9 cellular contexts compared by ENCODE assay signal in the genomic region with DNA sequence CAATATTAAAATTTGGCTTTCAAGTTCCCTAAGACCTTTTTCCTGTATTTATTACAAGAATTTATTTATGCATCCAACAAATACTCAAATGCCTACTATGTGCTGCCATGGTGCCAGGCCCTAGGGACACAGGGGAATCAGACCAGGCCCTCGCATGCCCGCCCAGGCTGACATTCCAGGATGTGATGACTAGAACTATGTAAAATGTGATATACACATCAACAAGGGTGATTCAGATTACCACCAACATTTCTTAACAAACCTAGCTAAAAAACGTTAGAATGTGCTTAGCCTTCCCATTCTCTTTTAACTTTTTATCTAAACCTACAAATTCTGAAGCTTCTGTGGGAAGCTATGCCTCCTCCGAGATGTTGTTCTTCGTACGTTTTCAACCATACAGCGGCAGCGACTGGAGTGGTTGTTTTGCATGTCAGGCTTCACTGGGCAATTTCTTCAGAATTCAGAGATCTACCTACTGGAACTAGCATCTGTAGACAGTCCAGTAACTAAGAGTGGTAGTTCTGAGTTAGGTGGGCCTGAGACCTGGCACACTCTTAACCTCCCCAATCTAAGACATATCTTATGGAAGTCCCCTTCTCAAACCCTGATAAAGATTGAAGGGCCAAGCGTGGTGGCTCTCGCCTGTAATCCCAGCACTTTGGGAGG. TPM values are rescaled to one million over a fixed set of nuclear protein-coding genes. Genes with fewer than 3 reads are reported as not detected.
DNase-seq lines count a peak whose midpoint lies in the region; ATAC-seq lines count a peak whose summit lies in the region.
"Had no signal": no experiment of that assay in that cellular context is flagged by ENCODE, and none has a peak within 500 bp of the region (broad histone marks: within the 10 kb centered on the region; RNA-seq: fewer than 3 reads in every experiment).

No MANE protein-coding gene starts in this region.

- no peak overlapping the region for H3K27ac Mint-ChIP-seq in activated CD4-positive, alpha-beta T cell treated with anti-CD3 and anti-CD28 coated beads, Interleukin-2, amount 10 ng/mL, durations not matched to agents 7 days and 5 days
- no peak overlapping the region for H3K27ac Mint-ChIP-seq in activated T-helper 1 cell treated with anti-CD3 and anti-CD28 coated beads, Interleukin-12 subunit alpha, Interleukin-12 subunit beta, Interleukin-2, Interleukin-4 antibody, amounts not matched to agents 30 ng/mL and 10 ng/mL and 1 ng/mL, durations not matched to agents 14 hours and 24 hours and 36 hours

- peaks cover 14% of the 10 kb centered on the region for H3K4me1 Mint-ChIP-seq in activated CD4-positive, alpha-beta T cell treated with anti-CD3 and anti-CD28 coated beads, Interleukin-2, amount 10 ng/mL, durations not matched to agents 7 days and 5 days
- peaks cover 54% of the 10 kb centered on the region for H3K4me1 Mint-ChIP-seq in activated T-helper 1 cell treated with anti-CD3 and anti-CD28 coated beads, Interleukin-12 subunit alpha, Interleukin-12 subunit beta, Interleukin-2, Interleukin-4 antibody, amounts not matched to agents 30 ng/mL and 10 ng/mL and 1 ng/mL, durations not matched to agents 14 hours and 24 hours and 36 hours (ENCODE audit: low read depth)

- H3K36me3 ChIP-seq in SJSA1 (no peaks in the 10 kb centered on the region; the same call in 1 of the 2 replicates), iPS-20b (ENCODE audit: insufficient read depth, low read depth, low read length) (peaks cover under 1% of the 10 kb centered on the region; the same call in 1 of the 2 replicates)
- H3K36me3 ChIP-seq: thoracic aorta had no signal

- H3K36me3 Mint-ChIP-seq in activated CD4-positive, alpha-beta T cell treated with anti-CD3 and anti-CD28 coated beads, Interleukin-2, amount 10 ng/mL, durations not matched to agents 7 days and 5 days (ENCODE audit: low read depth): no peaks in the 10 kb centered on the region
- peaks cover 3% of the 10 kb centered on the region for H3K36me3 Mint-ChIP-seq in activated T-helper 1 cell treated with anti-CD3 and anti-CD28 coated beads, Interleukin-12 subunit alpha, Interleukin-12 subunit beta, Interleukin-2, Interleukin-4 antibody, amounts not matched to agents 30 ng/mL and 10 ng/mL and 1 ng/mL, durations not matched to agents 14 hours and 24 hours and 36 hours (ENCODE audit: low read depth)

- H3K4me3 Mint-ChIP-seq in activated CD4-positive, alpha-beta T cell treated with anti-CD3 and anti-CD28 coated beads, Interleukin-2, amount 10 ng/mL, durations not matched to agents 7 days and 5 days: no peak overlapping the region
- no peak overlapping the region for H3K4me3 Mint-ChIP-seq in activated T-helper 1 cell treated with anti-CD3 and anti-CD28 coated beads, Interleukin-12 subunit alpha, Interleukin-12 subunit beta, Interleukin-2, Interleukin-4 antibody, amounts not matched to agents 30 ng/mL and 10 ng/mL and 1 ng/mL, durations not matched to agents 14 hours and 24 hours and 36 hours

- H3K9ac ChIP-seq in iPS-20b (ENCODE audit: low read depth, low read length): peak overlapping the region; percentile 75; the same call in 1 of the 2 replicates

- ATAC-seq in HG02610 (IDR thresholded peaks at IDR 0.05; ENCODE audit: unreplicated experiment): peak; percentile 51

- intact Hi-C loops in activated T-helper 1 cell treated with anti-CD3 and anti-CD28 coated beads, Interleukin-12 subunit alpha, Interleukin-12 subunit beta, Interleukin-2, Interleukin-4 antibody, amounts not matched to agents 30 ng/mL and 10 ng/mL and 1 ng/mL, durations not matched to agents 14 hours and 24 hours and 36 hours (cut with micrococcal nuclease): loop anchor here (2.0 kb wide), 1 partner anchor 15 kb away; no protein-coding TSS in a partner anchor

- CTCF ChIA-PET in activated CD4-positive, alpha-beta T cell treated with anti-CD3 and anti-CD28 coated beads, Interleukin-2, amount 10 ng/mL, durations not matched to agents 7 days and 5 days (lab: Charles Lee): no interaction called here

- H3K27me3 ChIP-seq in SJSA1 (replicated peaks) (no peaks in the 10 kb centered on the region), iPS-20b (ENCODE audit: insufficient read depth, low read length) (no peaks in the 10 kb centered on the region)

- H3K4me1 ChIP-seq in SJSA1 (replicated peaks): peaks cover 70% of the 10 kb centered on the region
- H3K4me1 ChIP-seq in iPS-20b (ENCODE audit: insufficient read depth, low read length): peaks cover 75% of the 10 kb centered on the region

- H3K27me3 Mint-ChIP-seq in activated CD4-positive, alpha-beta T cell treated with anti-CD3 and anti-CD28 coated beads, Interleukin-2, amount 10 ng/mL, durations not matched to agents 7 days and 5 days: no peaks in the 10 kb centered on the region
- H3K27me3 Mint-ChIP-seq in activated T-helper 1 cell treated with anti-CD3 and anti-CD28 coated beads, Interleukin-12 subunit alpha, Interleukin-12 subunit beta, Interleukin-2, Interleukin-4 antibody, amounts not matched to agents 30 ng/mL and 10 ng/mL and 1 ng/mL, durations not matched to agents 14 hours and 24 hours and 36 hours (ENCODE audit: insufficient read depth): no peaks in the 10 kb centered on the region

- DNase-seq in Daoy (ENCODE audit: low read depth) (peak; percentile 88), SJSA1 (ENCODE audit: low read depth in 1 of 2, low spot score in 2 of 2) (peak; percentile 90 to 96), middle frontal gyrus (ENCODE audit: extremely low spot score, low spot score) (no peak), NCI-H2107 treated with DMSO at 0.1 percent for 48 hours (lab: John Stamatoyannopoulos, UW; ENCODE audit: unreplicated experiment) (no peak)
- DNase-seq in activated CD4-positive, alpha-beta T cell treated with anti-CD3 and anti-CD28 coated beads, Interleukin-2, amount 10 ng/mL, durations not matched to agents 7 days and 5 days: no peak
- DNase-seq in activated T-helper 1 cell treated with anti-CD3 and anti-CD28 coated beads, Interleukin-12 subunit alpha, Interleukin-12 subunit beta, Interleukin-2, Interleukin-4 antibody, amounts not matched to agents 30 ng/mL and 10 ng/mL and 1 ng/mL, durations not matched to agents 14 hours and 24 hours and 36 hours (ENCODE audit: low spot score): no peak

- POLR2A ChIA-PET in activated CD4-positive, alpha-beta T cell treated with anti-CD3 and anti-CD28 coated beads, Interleukin-2, amount 10 ng/mL, durations not matched to agents 7 days and 5 days (lab: Charles Lee): no interaction called here

- no peaks in the 10 kb centered on the region for H3K9me3 Mint-ChIP-seq in activated CD4-positive, alpha-beta T cell treated with anti-CD3 and anti-CD28 coated beads, Interleukin-2, amount 10 ng/mL, durations not matched to agents 7 days and 5 days
- H3K9me3 Mint-ChIP-seq in activated T-helper 1 cell treated with anti-CD3 and anti-CD28 coated beads, Interleukin-12 subunit alpha, Interleukin-12 subunit beta, Interleukin-2, Interleukin-4 antibody, amounts not matched to agents 30 ng/mL and 10 ng/mL and 1 ng/mL, durations not matched to agents 14 hours and 24 hours and 36 hours: no peaks in the 10 kb centered on the region

- no peak overlapping the region for H3K4me3 ChIP-seq in SJSA1
- H3K4me3 ChIP-seq in iPS-20b (ENCODE audit: low read length): peak overlapping the region; percentile 45; the same call in 1 of the 2 replicates
- H3K4me3 ChIP-seq: thoracic aorta had no signal

- H3K27ac ChIP-seq in SJSA1 (peak overlapping the region; percentile 99), iPS-20b (ENCODE audit: low read length) (peak overlapping the region; percentile 99)

- no peaks in the 10 kb centered on the region for H3K9me3 ChIP-seq in SJSA1 (replicated peaks)
- no peaks in the 10 kb centered on the region for H3K9me3 ChIP-seq in iPS-20b (ENCODE audit: insufficient read depth, low read depth, low read length)
- H3K9me3 ChIP-seq: thoracic aorta had no signal

RNA-seq across cellular contexts. Expression of a gene that starts 22.1 kb away (rescaled TPM):
- total RNA-seq in Daoy (2014; rRNA removed; shearing (Covaris generic)): 6.3 and 7.5 TPM in 2 replicates
- 16.3 and 31.2 TPM in 2 replicates for total RNA-seq in SJSA1 (2014; rRNA removed; shearing (Covaris generic))
- 10 to 100 TPM; 16.2 to 17.1 TPM for total RNA-seq in activated CD4-positive, alpha-beta T cell treated with anti-CD3 and anti-CD28 coated beads, Interleukin-2, amount 10 ng/mL, durations not matched to agents 7 days and 5 days
- total RNA-seq in activated T-helper 1 cell treated with anti-CD3 and anti-CD28 coated beads, Interleukin-12 subunit alpha, Interleukin-12 subunit beta, Interleukin-2, Interleukin-4 antibody, amounts not matched to agents 30 ng/mL and 10 ng/mL and 1 ng/mL, durations not matched to agents 14 hours and 24 hours and 36 hours: 36.3 and 36.4 TPM in 2 replicates

Comparison
In these comparisons a context has a peak if more than half of its experiments do, and no peak if none do; other contexts are left out.
1. DNase-seq: peak in Daoy (single experiment) and SJSA1 (2 of 2); none in middle frontal gyrus (single experiment), activated CD4-positive, alpha-beta T cell treated with anti-CD3 and anti-CD28 coated beads, Interleukin-2, amount 10 ng/mL, durations not matched to agents 7 days and 5 days (single experiment), activated T-helper 1 cell treated with anti-CD3 and anti-CD28 coated beads, Interleukin-12 subunit alpha, Interleukin-12 subunit beta, Interleukin-2, Interleukin-4 antibody, amounts not matched to agents 30 ng/mL and 10 ng/mL and 1 ng/mL, durations not matched to agents 14 hours and 24 hours and 36 hours (single experiment) and NCI-H2107 treated with DMSO at 0.1 percent for 48 hours (single experiment).